In genomic region chr4:169270156-169270809, GRCh38 we compare ENCODE assay signal across 1 cellular context.
A peak's percentile ranks its signal among the peaks of the same experiment; 100 is the strongest.
TF ChIP-seq lines count a peak whose summit lies in the region.

No MANE protein-coding gene starts in this region.

TF ChIP-seq in HepG2, 621 proteins besides CTCF, POLR2A, EP300 and RAD21 (continued from another document and continues in another):
- TF ChIP-seq ZMYM4 (CRISPR knock-in tag; IDR thresholded peaks at IDR 0.05) = 0 out of 2 replicates have a peak, but pooled peaks have one; percentile 4
- TF ChIP-seq PCBP2 (optimal IDR thresholded peaks at IDR 0.05; ENCODE audit: low read depth, low read length, poor library complexity, severe bottlenecking) = no peak
- TF ChIP-seq PREB (CRISPR knock-in tag; IDR thresholded peaks at IDR 0.05) = no peak
- TF ChIP-seq FOXJ3 (CRISPR knock-in tag; IDR thresholded peaks at IDR 0.05; ENCODE audit: borderline replicate concordance) = no peak
- no peak for TF ChIP-seq MAF1 (CRISPR knock-in tag; IDR thresholded peaks at IDR 0.05; ENCODE audit: borderline replicate concordance)
- TF ChIP-seq ZFYVE20 (CRISPR knock-in tag; IDR thresholded peaks at IDR 0.05; ENCODE audit: borderline replicate concordance, low read depth) = no peak
- TF ChIP-seq ZNF564 (CRISPR knock-in tag; IDR thresholded peaks at IDR 0.05) = no peak
- no peak for TF ChIP-seq PRMT3 (CRISPR knock-in tag; IDR thresholded peaks at IDR 0.05; ENCODE audit: borderline replicate concordance, low read depth)
- peak; percentile 71; the same call in 1 of the 2 replicates for TF ChIP-seq ZNF343 (CRISPR knock-in tag; IDR thresholded peaks at IDR 0.05)
- no peak for TF ChIP-seq EHMT2 (IDR thresholded peaks at IDR 0.05; ENCODE audit: borderline replicate concordance, low read depth, low read length)
- no peak for TF ChIP-seq GTF3A (CRISPR knock-in tag; conservative IDR thresholded peaks at IDR 0.05)
- TF ChIP-seq DNMT3B (CRISPR knock-in tag; conservative IDR thresholded peaks at IDR 0.05) = no peak
- TF ChIP-seq RBFOX2 (IDR thresholded peaks at IDR 0.05; ENCODE audit: low read depth, low read length) = no peak
- no peak for TF ChIP-seq RELA (CRISPR knock-in tag; IDR thresholded peaks at IDR 0.05)
- TF ChIP-seq GLI4 (CRISPR knock-in tag; IDR thresholded peaks at IDR 0.05; ENCODE audit: borderline replicate concordance) = peak; percentile 65; the same call in 1 of the 2 replicates
- TF ChIP-seq ATF7 (IDR thresholded peaks at IDR 0.05) = no peak
- TF ChIP-seq ATF7 (CRISPR knock-in tag; IDR thresholded peaks at IDR 0.05) = 0 out of 2 replicates have a peak, but pooled peaks have one; percentile 36
- TF ChIP-seq TSC22D2 (CRISPR knock-in tag; IDR thresholded peaks at IDR 0.05; ENCODE audit: borderline replicate concordance) = no peak
- no peak for TF ChIP-seq ZNF205 (CRISPR knock-in tag; IDR thresholded peaks at IDR 0.05)
- no peak for TF ChIP-seq ZBTB46 (CRISPR knock-in tag; IDR thresholded peaks at IDR 0.05; ENCODE audit: borderline replicate concordance)
- TF ChIP-seq MXI1 (IDR thresholded peaks at IDR 0.05; ENCODE audit: borderline replicate concordance, low read depth, low read length) = no peak; the same call in 2 of the 3 replicates
- TF ChIP-seq YY1 (IDR thresholded peaks at IDR 0.05; ENCODE audit: insufficient read depth, insufficient replicate concordance, low read depth, low read length) = no peak
- 0 out of 2 replicates have a peak, but pooled peaks have one; percentile 23 for TF ChIP-seq ARNTL (CRISPR knock-in tag; IDR thresholded peaks at IDR 0.05)
- no peak for TF ChIP-seq DR1 (CRISPR knock-in tag; IDR thresholded peaks at IDR 0.05)
- no peak for TF ChIP-seq ZNF468 (CRISPR knock-in tag; IDR thresholded peaks at IDR 0.05)
- no peak for TF ChIP-seq POLR2G (IDR thresholded peaks at IDR 0.05; ENCODE audit: low read depth, low read length)
- TF ChIP-seq EZH2 (conservative IDR thresholded peaks at IDR 0.05; ENCODE audit: low read depth, low read length) = no peak
- TF ChIP-seq HOXA9 (CRISPR knock-in tag; IDR thresholded peaks at IDR 0.05; ENCODE audit: borderline replicate concordance) = no peak
- TF ChIP-seq BCL3 (CRISPR knock-in tag; IDR thresholded peaks at IDR 0.05) = 0 out of 2 replicates have a peak, but pooled peaks have one; percentile 56
- TF ChIP-seq SRSF9 (IDR thresholded peaks at IDR 0.05; ENCODE audit: borderline replicate concordance, insufficient read depth, low read depth, low read length, poor library complexity, severe bottlenecking) = no peak
- no peak for TF ChIP-seq ZBTB33 (CRISPR knock-in tag; IDR thresholded peaks at IDR 0.05)
- no peak for TF ChIP-seq CHD2 (IDR thresholded peaks at IDR 0.05; ENCODE audit: low read depth, low read length)
- no peak for TF ChIP-seq AKNA (CRISPR knock-in tag; IDR thresholded peaks at IDR 0.05; ENCODE audit: borderline replicate concordance)
- TF ChIP-seq ZBTB1 (CRISPR knock-in tag; IDR thresholded peaks at IDR 0.05; ENCODE audit: borderline replicate concordance) = no peak
- no peak for TF ChIP-seq CENPBD1 (CRISPR knock-in tag; IDR thresholded peaks at IDR 0.05; ENCODE audit: borderline replicate concordance, low read depth)
- peak; percentile 50; the same call in 1 of the 2 replicates for TF ChIP-seq GABPB1 (CRISPR knock-in tag; IDR thresholded peaks at IDR 0.05)
- no peak for TF ChIP-seq ZNF576 (CRISPR knock-in tag; IDR thresholded peaks at IDR 0.05)
- TF ChIP-seq ZNF441 (CRISPR knock-in tag; IDR thresholded peaks at IDR 0.05; ENCODE audit: borderline replicate concordance) = no peak
- no peak for TF ChIP-seq ETV6 (CRISPR knock-in tag; conservative IDR thresholded peaks at IDR 0.05)
- peak; percentile 62; the same call in 1 of the 2 replicates for TF ChIP-seq ZNF678 (CRISPR knock-in tag; IDR thresholded peaks at IDR 0.05)
- no peak for TF ChIP-seq ETS1 (CRISPR knock-in tag; IDR thresholded peaks at IDR 0.05)
